ENCODE assay signal across 8 cellular contexts in genomic region chr17:57939797-57940196, GRCh38. TPM values are rescaled to one million over a fixed set of nuclear protein-coding genes. Genes with fewer than 3 reads are reported as not detected.
A peak's percentile ranks its signal among the peaks of the same experiment; 100 is the strongest.
DNase-seq lines count a peak whose midpoint lies in the region; ATAC-seq and TF ChIP-seq lines count a peak whose summit lies in the region.

No MANE protein-coding gene starts in this region.

- no peaks in the 10 kb centered on the region for H3K36me3 Mint-ChIP-seq in activated CD4-positive, alpha-beta memory T cell treated with anti-CD3 and anti-CD28 coated beads for 36 hours
- no peaks in the 10 kb centered on the region for H3K36me3 Mint-ChIP-seq in activated CD4-positive, alpha-beta memory T cell treated with anti-CD3 and anti-CD28 coated beads, Interleukin-2, amount 10 ng/mL, durations not matched to agents 7 days and 5 days (ENCODE audit: low read depth)
- peaks cover 3% of the 10 kb centered on the region for H3K36me3 Mint-ChIP-seq in neural crest cell (ENCODE audit: low read depth)

- H3K27ac Mint-ChIP-seq in activated CD4-positive, alpha-beta memory T cell treated with anti-CD3 and anti-CD28 coated beads for 36 hours = no peak overlapping the region
- H3K27ac Mint-ChIP-seq in activated CD4-positive, alpha-beta memory T cell treated with anti-CD3 and anti-CD28 coated beads, Interleukin-2, amount 10 ng/mL, durations not matched to agents 7 days and 5 days = no peak overlapping the region
- peak overlapping the region; percentile 81 for H3K27ac Mint-ChIP-seq in neural crest cell (ENCODE audit: unreplicated experiment)

- peak; percentile 41 for DNase-seq in activated CD4-positive, alpha-beta memory T cell treated with anti-CD3 and anti-CD28 coated beads for 36 hours
- DNase-seq in activated CD4-positive, alpha-beta memory T cell treated with anti-CD3 and anti-CD28 coated beads, Interleukin-2, amount 10 ng/mL, durations not matched to agents 7 days and 5 days = no peak
- DNase-seq in NCI-H1105 treated with DMSO at 0.1 percent for 48 hours (lab: John Stamatoyannopoulos, UW) (peak; percentile 55), UCSD-AML1 (lab: John Stamatoyannopoulos, UW; ENCODE audit: unreplicated experiment) (peak; percentile 60), neural crest cell (ENCODE audit: low read depth, low spot score) (no peak), omental fat pad (ENCODE audit: low spot score) (no peak)
- no peak for DNase-seq in effector CD8-positive, alpha-beta T cell (lab: John Stamatoyannopoulos, UW)

- POLR2A ChIA-PET in activated CD4-positive, alpha-beta memory T cell treated with anti-CD3 and anti-CD28 coated beads for 36 hours (lab: Charles Lee) = interaction anchor here (1.0 kb wide), 1 partner anchor 11 kb away, joined by 5 read pairs; no protein-coding TSS in a partner anchor
- POLR2A ChIA-PET in activated CD4-positive, alpha-beta memory T cell treated with anti-CD3 and anti-CD28 coated beads, Interleukin-2, amount 10 ng/mL, durations not matched to agents 7 days and 5 days (lab: Charles Lee) = no interaction called here

- TF ChIP-seq CTCF in neural crest cell (conservative IDR thresholded peaks at IDR 0.05) = no peak
- TF ChIP-seq CTCF in omental fat pad (IDR thresholded peaks at IDR 0.05) = no peak

- ATAC-seq in HG02678 (IDR thresholded peaks at IDR 0.05; ENCODE audit: unreplicated experiment) (peak; percentile 85), omental fat pad (ENCODE audit: low FRiP score) (no peak)

- peaks cover 19% of the 10 kb centered on the region for H3K4me1 Mint-ChIP-seq in activated CD4-positive, alpha-beta memory T cell treated with anti-CD3 and anti-CD28 coated beads for 36 hours (ENCODE audit: low read depth)
- H3K4me1 Mint-ChIP-seq in activated CD4-positive, alpha-beta memory T cell treated with anti-CD3 and anti-CD28 coated beads, Interleukin-2, amount 10 ng/mL, durations not matched to agents 7 days and 5 days = peaks cover 10% of the 10 kb centered on the region
- H3K4me1 Mint-ChIP-seq in neural crest cell = peaks cover 74% of the 10 kb centered on the region

- H3K27me3 Mint-ChIP-seq in activated CD4-positive, alpha-beta memory T cell treated with anti-CD3 and anti-CD28 coated beads for 36 hours = peaks cover 8% of the 10 kb centered on the region
- H3K27me3 Mint-ChIP-seq in activated CD4-positive, alpha-beta memory T cell treated with anti-CD3 and anti-CD28 coated beads, Interleukin-2, amount 10 ng/mL, durations not matched to agents 7 days and 5 days = peaks cover 35% of the 10 kb centered on the region
- peaks cover 4% of the 10 kb centered on the region for H3K27me3 Mint-ChIP-seq in neural crest cell (ENCODE audit: low read depth)

- CTCF ChIA-PET in activated CD4-positive, alpha-beta memory T cell treated with anti-CD3 and anti-CD28 coated beads for 36 hours (lab: Charles Lee) = interaction anchor here (0.9 to 1.4 kb wide), 5 partner anchors 11 to 84 kb away, joined by 3 to 4 read pairs (median 3); partner anchors contain the start of gene CUEDC1
- CTCF ChIA-PET in activated CD4-positive, alpha-beta memory T cell treated with anti-CD3 and anti-CD28 coated beads, Interleukin-2, amount 10 ng/mL, durations not matched to agents 7 days and 5 days (lab: Charles Lee) = interaction anchor here (0.9 kb wide), 1 partner anchor 81 kb away, joined by 3 read pairs; no protein-coding TSS in a partner anchor

- H3K4me3 Mint-ChIP-seq in activated CD4-positive, alpha-beta memory T cell treated with anti-CD3 and anti-CD28 coated beads for 36 hours = no peak overlapping the region
- no peak overlapping the region for H3K4me3 Mint-ChIP-seq in activated CD4-positive, alpha-beta memory T cell treated with anti-CD3 and anti-CD28 coated beads, Interleukin-2, amount 10 ng/mL, durations not matched to agents 7 days and 5 days
- H3K4me3 Mint-ChIP-seq in neural crest cell = peak overlapping the region; percentile 64

- H3K9me3 Mint-ChIP-seq in activated CD4-positive, alpha-beta memory T cell treated with anti-CD3 and anti-CD28 coated beads for 36 hours = no peaks in the 10 kb centered on the region
- no peaks in the 10 kb centered on the region for H3K9me3 Mint-ChIP-seq in activated CD4-positive, alpha-beta memory T cell treated with anti-CD3 and anti-CD28 coated beads, Interleukin-2, amount 10 ng/mL, durations not matched to agents 7 days and 5 days
- no peaks in the 10 kb centered on the region for H3K9me3 Mint-ChIP-seq in neural crest cell

- intact Hi-C loops in activated CD4-positive, alpha-beta memory T cell treated with anti-CD3 and anti-CD28 coated beads for 36 hours (cut with micrococcal nuclease) = no loop called here

RNA-seq across cellular contexts. Expression of gene CUEDC1, which starts 15.4 kb away (rescaled TPM):
- under 1 TPM; 0.29 to 0.36 TPM for total RNA-seq in activated CD4-positive, alpha-beta memory T cell treated with anti-CD3 and anti-CD28 coated beads for 36 hours
- under 1 TPM in 1 of 2 experiments, not detected in 1; 0.25 TPM for total RNA-seq in activated CD4-positive, alpha-beta memory T cell treated with anti-CD3 and anti-CD28 coated beads, Interleukin-2, amount 10 ng/mL, durations not matched to agents 7 days and 5 days
- total RNA-seq in neural crest cell (73.7 and 86.9 TPM in 2 replicates), omental fat pad (10 to 100 TPM; 17.1 to 25.7 (median 22.1) TPM)

RNA-seq across cellular contexts. Expression of gene VEZF1, which starts 48.3 kb away (rescaled TPM):
- total RNA-seq in activated CD4-positive, alpha-beta memory T cell treated with anti-CD3 and anti-CD28 coated beads for 36 hours = 10 to 100 TPM; 26.8 to 29.8 TPM
- 10 to 100 TPM; 44.6 to 46.6 TPM for total RNA-seq in activated CD4-positive, alpha-beta memory T cell treated with anti-CD3 and anti-CD28 coated beads, Interleukin-2, amount 10 ng/mL, durations not matched to agents 7 days and 5 days
- total RNA-seq in neural crest cell = 139 and 142 TPM in 2 replicates
- total RNA-seq in omental fat pad = 10 to 100 TPM; 45.1 to 50.6 (median 47.6) TPM

Comparison
In these comparisons a context has a peak if more than half of its experiments do, and no peak if none do; other contexts are left out.
1. DNase-seq: peak in activated CD4-positive, alpha-beta memory T cell treated with anti-CD3 and anti-CD28 coated beads for 36 hours (single experiment), NCI-H1105 treated with DMSO at 0.1 percent for 48 hours (single experiment) and UCSD-AML1 (single experiment); none in activated CD4-positive, alpha-beta memory T cell treated with anti-CD3 and anti-CD28 coated beads, Interleukin-2, amount 10 ng/mL, durations not matched to agents 7 days and 5 days (single experiment), neural crest cell (single experiment), effector CD8-positive, alpha-beta T cell (single experiment) and omental fat pad (single experiment).
2. RNA of gene CUEDC1, which starts 15.4 kb away (total RNA-seq): 73.7 to 86.9 TPM in neural crest cell and 17.1 to 25.7 TPM in omental fat pad; 0.29 to 0.36 TPM in activated CD4-positive, alpha-beta memory T cell treated with anti-CD3 and anti-CD28 coated beads for 36 hours and 0.25 TPM in activated CD4-positive, alpha-beta memory T cell treated with anti-CD3 and anti-CD28 coated beads, Interleukin-2, amount 10 ng/mL, durations not matched to agents 7 days and 5 days; every median in the first group is over 10 times any median in the second.